ENCODE assay signal across 9 cellular contexts in the genomic region with DNA sequence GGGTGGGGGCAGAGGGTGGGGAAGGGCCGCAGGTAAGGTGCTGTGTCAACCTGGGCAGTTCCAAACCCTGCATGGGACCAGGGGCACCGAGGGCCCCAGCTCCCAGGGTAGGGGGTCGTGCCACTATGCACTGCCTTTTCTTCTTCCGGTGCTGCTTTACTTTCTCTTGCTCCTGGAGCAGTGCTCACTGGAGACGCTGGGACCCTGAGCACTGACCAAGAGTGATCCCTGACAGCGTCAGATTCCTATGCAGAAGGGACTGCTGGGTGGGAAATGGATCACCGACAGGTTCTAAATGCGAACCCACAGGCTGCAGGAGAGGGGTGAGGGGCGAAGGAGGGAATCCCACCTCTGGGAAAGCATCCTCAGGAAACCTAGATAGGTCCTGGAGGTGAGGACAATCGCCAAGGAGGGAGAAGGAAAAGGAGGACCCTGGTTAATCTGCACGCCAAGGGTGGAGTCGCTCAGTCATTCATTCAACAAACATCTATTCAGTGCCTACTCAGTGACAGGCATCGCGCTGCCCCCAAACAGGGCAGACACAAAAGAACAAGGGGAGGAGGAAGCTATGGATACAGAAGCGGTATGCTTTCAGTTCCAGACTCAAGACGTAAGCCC.
A peak's percentile ranks its signal among the peaks of the same experiment; 100 is the strongest.
DNase-seq lines count a peak whose midpoint lies in the region; ATAC-seq, FAIRE-seq and TF ChIP-seq lines count a peak whose summit lies in the region.
"Had no signal": no experiment of that assay in that cellular context is flagged by ENCODE, and none has a peak within 500 bp of the region (broad histone marks: within the 10 kb centered on the region; RNA-seq: fewer than 3 reads in every experiment).

No MANE protein-coding gene starts in this region.

- no peaks in the 10 kb centered on the region; the same call in 1 of the 2 replicates for H3K9me3 ChIP-seq in AG04450 (ENCODE audit: control insufficient read depth, insufficient read depth, low read length)
- no peaks in the 10 kb centered on the region for H3K9me3 ChIP-seq in HEK293 (ENCODE audit: control insufficient read depth, insufficient read depth, low read depth, low read length)
- H3K9me3 ChIP-seq in mucosa of descending colon, result no peaks in the 10 kb centered on the region
- no peaks in the 10 kb centered on the region for H3K9me3 ChIP-seq in Karpas-422 (ENCODE audit: low read length)

- peak overlapping the region; percentile 68 for H3K27ac ChIP-seq in AG04450 (ENCODE audit: low read depth, low read length)
- no peak overlapping the region; the same call in 1 of the 2 replicates for H3K27ac ChIP-seq in HEK293 (ENCODE audit: extremely low read depth, low read depth, low read length)
- no peak overlapping the region for H3K27ac ChIP-seq in Karpas-422 (ENCODE audit: low read length)

- CTCF ChIA-PET in AG04450 (lab: Charles Lee), result interaction anchor here (0.6 to 1.6 kb wide), 4 partner anchors 32 to 137 kb away, joined by 3 to 8 read pairs (median 6); no protein-coding TSS in a partner anchor
- CTCF ChIA-PET in HEK293 (lab: Yijun Ruan, JAX), result interaction anchor here (0.6 to 1.8 kb wide), 4 partner anchors 32 to 1296 kb away, joined by 3 to 8 read pairs (median 6); no protein-coding TSS in a partner anchor

- DNase-seq in AG04450 (ENCODE audit: low read depth, low spot score) (no peak), bronchial epithelial cell (ENCODE audit: low read depth) (no peak), mucosa of descending colon (peak in 1 of 3 donors; percentile 45), NCI-H187 treated with DMSO at 0.1 percent for 48 hours (lab: John Stamatoyannopoulos, UW) (no peak), NCI-H187 (lab: John Stamatoyannopoulos, UW) (no peak), NCI-H1436 (lab: John Stamatoyannopoulos, UW) (no peak), Karpas-422 (no peak)
- DNase-seq: KG1 had no signal

- ATAC-seq in mucosa of descending colon, result peak; percentile 12

- H3K9me2 ChIP-seq in Karpas-422 (replicated peaks; ENCODE audit: insufficient read depth, low read length), result no peaks in the 10 kb centered on the region

- TF ChIP-seq CTCF in AG04450 (IDR thresholded peaks at IDR 0.05; ENCODE audit: low read depth, low read length) (no peak), HEK293 (tag by site-specific recombination; IDR thresholded peaks at IDR 0.05) (no peak), bronchial epithelial cell (IDR thresholded peaks at IDR 0.05; ENCODE audit: insufficient read depth, low read length, severe bottlenecking) (no peak), mucosa of descending colon (IDR thresholded peaks at IDR 0.05) (no peak)

- H3K4me1 ChIP-seq in HEK293 (ENCODE audit: control insufficient read depth, insufficient read depth, low read length) (peaks cover 8% of the 10 kb centered on the region; the same call in 1 of the 2 replicates), mucosa of descending colon (ENCODE audit: low read depth) (no peaks in the 10 kb centered on the region), Karpas-422 (ENCODE audit: low read length) (peaks cover 7% of the 10 kb centered on the region)

- POLR2A ChIA-PET in AG04450 (lab: Yijun Ruan, JAX), result interaction anchor here (1.2 to 2.5 kb wide), 6 partner anchors 12 to 133 kb away, joined by 3 to 49 read pairs (median 6); no protein-coding TSS in a partner anchor
- POLR2A ChIA-PET in HEK293 (lab: Yijun Ruan, JAX), result interaction anchor here (0.7 to 3.0 kb wide), 7 partner anchors 12 to 641 kb away, joined by 3 to 41 read pairs (median 11); a partner anchor contains a TSS

- FAIRE-seq in bronchial epithelial cell (lab: Jason Lieb, UNC), result no peak

- H3K36me3 ChIP-seq in HEK293 (ENCODE audit: control insufficient read depth in 2 of 2, insufficient read depth in 1 of 2, low read length in 2 of 2) (no peaks in the 10 kb centered on the region), bronchial epithelial cell (ENCODE audit: control insufficient read depth, insufficient read depth, low read length) (no peaks in the 10 kb centered on the region), mucosa of descending colon (ENCODE audit: low read depth) (no peaks in the 10 kb centered on the region), Karpas-422 (ENCODE audit: insufficient read depth, low read length) (no peaks in the 10 kb centered on the region)

- no peak overlapping the region for H3K9ac ChIP-seq in Karpas-422 (ENCODE audit: low read length)

- peak overlapping the region; percentile 96 for H3K4me3 ChIP-seq in AG04450 (ENCODE audit: low read depth, low read length)
- peak overlapping the region; percentile 85 for H3K4me3 ChIP-seq in HEK293 (ENCODE audit: low read depth, low read length)
- H3K4me3 ChIP-seq in bronchial epithelial cell (ENCODE audit: low read depth, low read length), result peak overlapping the region; percentile 90
- H3K4me3 ChIP-seq in mucosa of descending colon, result peak overlapping the region; percentile 70
- no peak overlapping the region for H3K4me3 ChIP-seq in Karpas-422 (ENCODE audit: low read length)

- no peak overlapping the region for H3K4me2 ChIP-seq in Karpas-422 (ENCODE audit: low read depth, low read length, poor library complexity, severe bottlenecking)

- intact Hi-C loops in mucosa of descending colon (cut with DNase I, micrococcal nuclease), result no loop called here

- H4K20me1 ChIP-seq in Karpas-422 (ENCODE audit: insufficient read depth, low read depth, low read length), result no peaks in the 10 kb centered on the region

- H3K27me3 ChIP-seq in AG04450 (ENCODE audit: control insufficient read depth, insufficient read depth, low read length) (no peaks in the 10 kb centered on the region), bronchial epithelial cell (ENCODE audit: control insufficient read depth, insufficient read depth, low read length) (no peaks in the 10 kb centered on the region), Karpas-422 (ENCODE audit: low read length) (no peaks in the 10 kb centered on the region)

- H3K79me2 ChIP-seq in Karpas-422 (ENCODE audit: low read length), result no peaks in the 10 kb centered on the region

- H2AFZ ChIP-seq in Karpas-422 (ENCODE audit: low read length), result no peak overlapping the region

TF ChIP-seq in HEK293, 187 proteins besides CTCF, POLR2A, EP300 and RAD21:
- TF ChIP-seq, protein P1, sequence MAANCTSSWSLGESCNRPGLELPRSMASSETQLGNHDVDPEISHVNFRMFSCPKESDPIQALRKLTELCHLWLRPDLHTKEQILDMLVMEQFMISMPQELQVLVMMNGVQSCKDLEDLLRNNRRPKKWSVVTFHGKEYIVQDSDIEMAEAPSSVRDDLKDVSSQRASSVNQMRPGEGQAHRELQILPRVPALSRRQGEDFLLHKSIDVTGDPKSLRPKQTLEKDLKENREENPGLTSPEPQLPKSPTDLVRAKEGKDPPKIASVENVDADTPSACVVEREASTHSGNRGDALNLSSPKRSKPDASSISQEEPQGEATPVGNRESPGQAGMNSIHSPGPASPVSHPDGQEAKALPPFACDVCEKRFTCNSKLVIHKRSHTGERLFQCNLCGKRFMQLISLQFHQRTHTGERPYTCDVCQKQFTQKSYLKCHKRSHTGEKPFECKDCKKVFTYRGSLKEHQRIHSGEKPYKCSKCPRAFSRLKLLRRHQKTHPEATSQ (tag by site-specific recombination; IDR thresholded peaks at IDR 0.05), result no peak
- TF ChIP-seq ZNF366 (tag by site-specific recombination; conservative IDR thresholded peaks at IDR 0.05), result peak; percentile 22; the same call in 1 of the 2 replicates
